In the genomic region with DNA sequence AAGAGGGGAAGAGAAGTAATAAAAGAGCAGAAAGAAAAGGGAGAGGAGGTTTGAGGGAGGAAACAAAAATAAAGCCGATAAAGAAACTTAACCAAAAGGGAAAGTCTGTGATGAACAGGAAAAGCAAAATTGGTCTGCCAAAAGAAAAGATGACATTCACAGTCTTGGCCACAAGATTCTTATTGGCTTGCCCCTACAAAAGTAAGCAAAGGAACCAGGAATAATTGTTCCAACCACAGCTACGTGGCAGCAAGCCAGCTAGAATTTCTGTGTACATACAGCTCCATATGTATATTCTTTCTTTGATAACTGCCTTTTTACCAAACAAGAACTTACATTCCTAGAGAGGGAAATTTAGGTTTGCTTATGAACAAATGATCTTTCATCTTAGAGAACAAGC, we compare ENCODE assay signal across 10 cellular contexts.
DNase-seq lines count a peak whose midpoint lies in the region; ATAC-seq and TF ChIP-seq lines count a peak whose summit lies in the region.
"Had no signal": no experiment of that assay in that cellular context is flagged by ENCODE, and none has a peak within 500 bp of the region (broad histone marks: within the 10 kb centered on the region; RNA-seq: fewer than 3 reads in every experiment).

No MANE protein-coding gene starts in this region.

- intact Hi-C loops in stomach (cut with DNase I; ENCODE audit: low total_unique reads) = no loop called here

- DNase-seq in NCI-H446 (lab: John Stamatoyannopoulos, UW) = peak; percentile 0 to 20
- DNase-seq in NCI-H446 treated with DMSO at 0.1 percent for 48 hours (lab: John Stamatoyannopoulos, UW) = no peak
- DNase-seq in SK-MEL-5 (ENCODE audit: low read depth, low spot score) = peak; percentile 59
- peak; percentile 89 to 95 for DNase-seq in fibroblast of lung (ENCODE audit: low read depth in 2 of 2)
- peak; percentile 91 for DNase-seq in stomach
- no peak for DNase-seq in GM13977 (ENCODE audit: low spot score)
- DNase-seq in stimulated activated naive CD4-positive, alpha-beta T cell (lab: John Stamatoyannopoulos, UW) = no peak
- DNase-seq: activated effector memory CD4-positive, alpha-beta T cell treated with Interleukin-2 at 50 U/mL for 16 hours; small intestine had no signal

- no peak overlapping the region for H2AFZ ChIP-seq in fibroblast of lung (ENCODE audit: low read length)

- 5 to 10% (median 6%) methylated on average over 2 of the region's 2 CpGs for WGBS in stomach, 5 donors

- no peak for TF ChIP-seq CTCF in fibroblast of lung (conservative IDR thresholded peaks at IDR 0.05 in 1 of 2, IDR thresholded peaks at IDR 0.05 in 1 of 2; ENCODE audit: low read depth in 1 of 2, low read length in 2 of 2)
- no peak for TF ChIP-seq CTCF in stomach (IDR thresholded peaks at IDR 0.05)
- TF ChIP-seq CTCF in GM13977 (IDR thresholded peaks at IDR 0.05; ENCODE audit: extremely low read depth, insufficient read depth, missing control alignments) = no peak

- in situ Hi-C loops in SK-MEL-5 (cut with HindIII; ENCODE audit: low pct_unique_long_range_greater_than_20kb, low sequenced_read_pairs) = no loop called here
- in situ Hi-C loops in GM13977 (cut with MboI; ENCODE audit: low pct_unique_long_range_greater_than_20kb, low sequenced_read_pairs, unreplicated experiment) = no loop called here

- no peak overlapping the region for H3K9ac ChIP-seq in fibroblast of lung (ENCODE audit: insufficient read depth, low read length)

- H3K27me3 ChIP-seq in fibroblast of lung (ENCODE audit: control insufficient read depth, insufficient read depth, low read length) (no peaks in the 10 kb centered on the region), stomach (no peaks in the 10 kb centered on the region)

- H3K4me2 ChIP-seq in fibroblast of lung (ENCODE audit: extremely low read depth, insufficient read depth, low read length) = peak overlapping the region; percentile 53

- no peak for ATAC-seq in HG03175 (IDR thresholded peaks at IDR 0.05; ENCODE audit: unreplicated experiment)

- H3K79me2 ChIP-seq in fibroblast of lung (ENCODE audit: control insufficient read depth, insufficient read depth, low read length) = no peaks in the 10 kb centered on the region

- H4K20me1 ChIP-seq in fibroblast of lung (ENCODE audit: control insufficient read depth, extremely low read depth, insufficient read depth, low read length) = no peaks in the 10 kb centered on the region

- peaks cover 8% of the 10 kb centered on the region for H3K4me1 ChIP-seq in fibroblast of lung (ENCODE audit: control insufficient read depth, extremely low read depth, insufficient read depth, low read length)
- H3K4me1 ChIP-seq in stomach = peaks cover 0 to 30% (median 13%) of the 10 kb centered on the region in 4 donors

- H3K4me3 ChIP-seq in fibroblast of lung (replicated peaks in 1 of 4; ENCODE audit: control extremely low read depth in 1 of 4, insufficient read depth in 1 of 4, low read depth in 3 of 4, low read length in 4 of 4) = peak overlapping the region in 3 of 4 experiments; percentile 11 to 37 (median 37)
- no peak overlapping the region for H3K4me3 ChIP-seq in stomach

- no peak for TF ChIP-seq POLR2A in stomach (IDR thresholded peaks at IDR 0.05)

- no peaks in the 10 kb centered on the region for H3K9me3 ChIP-seq in fibroblast of lung (ENCODE audit: control insufficient read depth, insufficient read depth, low read depth, low read length)
- H3K9me3 ChIP-seq in stomach = no peaks in the 10 kb centered on the region

- H3K36me3 ChIP-seq in fibroblast of lung (ENCODE audit: control insufficient read depth, insufficient read depth, low read length) (peaks cover 2% of the 10 kb centered on the region), stomach (peaks cover 3 to 55% (median 46%) of the 10 kb centered on the region in 4 donors)

- H3K27ac ChIP-seq in fibroblast of lung (ENCODE audit: insufficient read depth, low read length) (no peak overlapping the region), stomach (peak overlapping the region; percentile 15 to 62 (median 56))

- TF ChIP-seq EP300 in stomach (IDR thresholded peaks at IDR 0.05) = no peak

Comparison
In these comparisons a context has a peak if more than half of its experiments do, and no peak if none do; other contexts are left out.
1. DNase-seq: peak in NCI-H446 (2 of 2), SK-MEL-5 (single experiment), fibroblast of lung (2 of 2) and stomach (single experiment); none in NCI-H446 treated with DMSO at 0.1 percent for 48 hours (single experiment), GM13977 (single experiment) and stimulated activated naive CD4-positive, alpha-beta T cell (0 of 6).
2. H3K4me3 ChIP-seq: peak in fibroblast of lung (3 of 4); none in stomach (0 of 4).